In the genomic region with DNA sequence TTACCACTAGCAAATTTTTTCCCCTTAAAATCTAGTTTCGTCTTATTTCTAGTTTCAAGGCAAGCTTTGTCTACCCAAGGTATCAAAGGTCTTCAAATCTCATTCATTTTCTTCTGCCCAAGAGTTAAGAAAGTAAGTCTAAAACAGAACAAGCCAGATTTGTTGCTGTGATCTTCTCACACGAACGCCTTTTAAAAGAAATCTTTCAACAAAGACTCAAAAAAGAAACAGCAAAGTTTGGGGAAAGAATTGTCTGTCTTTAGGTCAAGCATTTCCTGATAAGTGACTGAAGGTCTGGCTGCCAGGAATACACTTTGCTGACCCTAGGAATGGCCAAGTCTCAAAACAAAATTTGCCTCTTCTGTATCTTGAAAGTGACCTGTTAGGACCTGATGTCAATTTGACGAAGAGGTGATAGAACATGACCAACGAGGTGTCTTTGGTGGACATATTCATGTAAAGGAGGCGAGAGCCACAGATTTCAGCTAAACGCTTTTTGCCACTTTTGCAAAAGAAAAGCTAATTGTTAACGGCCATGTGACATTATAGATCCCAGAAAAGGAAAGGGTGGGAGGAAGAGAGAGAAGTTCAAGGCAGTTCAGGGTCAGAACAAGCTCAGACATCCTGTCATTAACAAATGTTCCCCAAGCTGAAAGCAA, we compare ENCODE assay signal across 8 cellular contexts. TPM values are rescaled to one million over a fixed set of nuclear protein-coding genes. Genes with fewer than 3 reads are reported as not detected.
DNase-seq lines count a peak whose midpoint lies in the region; ATAC-seq and TF ChIP-seq lines count a peak whose summit lies in the region.

No MANE protein-coding gene starts in this region.

- peak; percentile 2; the same call in 1 of the 3 replicates for ATAC-seq in RWPE2 (ENCODE audit: low read depth)

- peaks cover 24% of the 10 kb centered on the region for H3K4me1 ChIP-seq in RWPE2 (ENCODE audit: insufficient read depth, poor library complexity, severe bottlenecking)
- H3K4me1 ChIP-seq in esophagus squamous epithelium: peaks cover 0 to 56% (median 18%) of the 10 kb centered on the region in 3 donors
- peaks cover 35 to 36% of the 10 kb centered on the region in 2 experiments for H3K4me1 ChIP-seq in neutrophil (ENCODE audit: control insufficient read depth in 1 of 2, insufficient read depth in 1 of 2, low read depth in 1 of 2, low read length in 1 of 2)

- WGBS in esophagus squamous epithelium, 2 donors: 1 to 3% methylated on average over 8 of the region's 8 CpGs

- TF ChIP-seq POLR2A in esophagus squamous epithelium (IDR thresholded peaks at IDR 0.05): no peak

- H3K4me3 ChIP-seq in RWPE2 (ENCODE audit: severe bottlenecking): peak overlapping the region; percentile 92
- peak overlapping the region; percentile 83 to 100 (median 92) for H3K4me3 ChIP-seq in esophagus squamous epithelium
- H3K4me3 ChIP-seq in neutrophil (ENCODE audit: low read depth in 1 of 2, low read length in 1 of 2): peak overlapping the region; percentile 83 to 85

- intact Hi-C loops in esophagus squamous epithelium (cut with DNase I): loop anchor here (5.0 kb wide), 1 partner anchor 336 kb away; no protein-coding TSS in a partner anchor

- H3K27me3 ChIP-seq in RWPE2 (ENCODE audit: insufficient read depth, poor library complexity, severe bottlenecking) (no peaks in the 10 kb centered on the region), esophagus squamous epithelium (no peaks in the 10 kb centered on the region), neutrophil (no peaks in the 10 kb centered on the region)

- H3K27ac ChIP-seq in RWPE2 (ENCODE audit: poor library complexity, severe bottlenecking) (peak overlapping the region; percentile 94), esophagus squamous epithelium (peak overlapping the region; percentile 96 to 100 (median 98)), neutrophil (peak overlapping the region; percentile 98)

- no peak for TF ChIP-seq CTCF in RWPE2 (IDR thresholded peaks at IDR 0.05; ENCODE audit: poor library complexity, severe bottlenecking)
- no peak for TF ChIP-seq CTCF in esophagus squamous epithelium (IDR thresholded peaks at IDR 0.05)
- TF ChIP-seq CTCF in neutrophil (IDR thresholded peaks at IDR 0.05): no peak

- in situ Hi-C loops in KBM-7 (cut with MboI; ENCODE audit: low pct_unique_long_range_greater_than_20kb, low sequenced_read_pairs): loop anchor here (25.0 kb wide), 1 partner anchor 336 kb away; no protein-coding TSS in a partner anchor

- H3K36me3 ChIP-seq in RWPE2 (ENCODE audit: low read depth): peaks cover 9% of the 10 kb centered on the region
- H3K36me3 ChIP-seq in esophagus squamous epithelium: no peaks in the 10 kb centered on the region
- H3K36me3 ChIP-seq in neutrophil: no peaks in the 10 kb centered on the region

- H3K9me3 ChIP-seq in RWPE2 (ENCODE audit: severe bottlenecking): no peaks in the 10 kb centered on the region
- H3K9me3 ChIP-seq in esophagus squamous epithelium: no peaks in the 10 kb centered on the region
- no peaks in the 10 kb centered on the region for H3K9me3 ChIP-seq in neutrophil

- DNase-seq in SIG-M5 treated with dmso at 0.1 percent for 504 hours (lab: John Stamatoyannopoulos, UW; ENCODE audit: unreplicated experiment) (peak; percentile 50), SIG-M5 (lab: John Stamatoyannopoulos, UW) (no peak), RWPE2 (ENCODE audit: low spot score) (no peak), esophagus squamous epithelium (lab: John Stamatoyannopoulos, UW) (no peak), NCI-H2107 treated with DMSO at 0.1 percent for 48 hours (lab: John Stamatoyannopoulos, UW; ENCODE audit: unreplicated experiment) (no peak), KBM-7 (no peak), NCI-H524 (lab: John Stamatoyannopoulos, UW) (no peak)

RNA-seq across cellular contexts. Expression of a gene that starts 1.7 kb away (rescaled TPM):
- 10 to 100 TPM; 15.4 to 37.4 (median 19.9) TPM for total RNA-seq in esophagus squamous epithelium
